Comparison of ENCODE assay signal across 7 cellular contexts in genomic region chrX:2707334-2707760, GRCh38. TPM values are rescaled to one million over a fixed set of nuclear protein-coding genes. Genes with fewer than 3 reads are reported as not detected.
DNase-seq lines count a peak whose midpoint lies in the region; ATAC-seq and TF ChIP-seq lines count a peak whose summit lies in the region.

No MANE protein-coding gene starts in this region.

- ATAC-seq in GM19023 (IDR thresholded peaks at IDR 0.05; ENCODE audit: unreplicated experiment) (peak; percentile 90), HG03097 (IDR thresholded peaks at IDR 0.05; ENCODE audit: low FRiP score, unreplicated experiment) (peak; percentile 92)

- H3K36me3 Mint-ChIP-seq in mesothelial cell of epicardium: peaks cover 2% of the 10 kb centered on the region

- TF ChIP-seq CTCF in mesothelial cell of epicardium (IDR thresholded peaks at IDR 0.05; ENCODE audit: unreplicated experiment): no peak

- peaks cover 44% of the 10 kb centered on the region for H3K4me1 Mint-ChIP-seq in mesothelial cell of epicardium

- DNase-seq in T-helper 22 cell (ENCODE audit: low read depth): peak; percentile 61
- DNase-seq in dermis microvascular lymphatic vessel endothelial cell (ENCODE audit: low read depth in 2 of 2): peak; percentile 96 to 98
- no peak for DNase-seq in mesothelial cell of epicardium (ENCODE audit: low spot score in 2 of 2, unreplicated experiment in 2 of 2)
- DNase-seq in superior temporal gyrus (ENCODE audit: extremely low spot score): peak; percentile 20
- DNase-seq in NCI-H187 treated with DMSO at 0.1 percent for 48 hours (lab: John Stamatoyannopoulos, UW): no peak

- no peaks in the 10 kb centered on the region for H3K9me3 Mint-ChIP-seq in mesothelial cell of epicardium

- H3K4me3 Mint-ChIP-seq in mesothelial cell of epicardium: no peak overlapping the region

- no peaks in the 10 kb centered on the region for H3K27me3 Mint-ChIP-seq in mesothelial cell of epicardium (ENCODE audit: low read depth)

- peak overlapping the region; percentile 78 for H3K27ac Mint-ChIP-seq in mesothelial cell of epicardium

RNA-seq across cellular contexts. Expression of gene CD99, which starts 16.3 kb away (rescaled TPM):
- 199 and 231 TPM in 2 replicates for total RNA-seq in dermis microvascular lymphatic vessel endothelial cell
- 244 to 260 TPM (median 248 TPM) in 3 replicates for total RNA-seq in mesothelial cell of epicardium

RNA-seq across cellular contexts. Expression of gene XG, which starts 44.5 kb away (rescaled TPM):
- total RNA-seq in dermis microvascular lymphatic vessel endothelial cell: under 0.01 and 0.13 TPM in 2 replicates
- total RNA-seq in mesothelial cell of epicardium: 0.60 to 1.3 TPM (median 1.2 TPM) in 3 replicates

Comparison
In these comparisons a context has a peak if more than half of its experiments do, and no peak if none do; other contexts are left out.
1. DNase-seq: peak in T-helper 22 cell (single experiment), dermis microvascular lymphatic vessel endothelial cell (2 of 2) and superior temporal gyrus (single experiment); none in mesothelial cell of epicardium (0 of 2) and NCI-H187 treated with DMSO at 0.1 percent for 48 hours (single experiment).